Comparison of ENCODE assay signal across 1 cellular context in the genomic region with DNA sequence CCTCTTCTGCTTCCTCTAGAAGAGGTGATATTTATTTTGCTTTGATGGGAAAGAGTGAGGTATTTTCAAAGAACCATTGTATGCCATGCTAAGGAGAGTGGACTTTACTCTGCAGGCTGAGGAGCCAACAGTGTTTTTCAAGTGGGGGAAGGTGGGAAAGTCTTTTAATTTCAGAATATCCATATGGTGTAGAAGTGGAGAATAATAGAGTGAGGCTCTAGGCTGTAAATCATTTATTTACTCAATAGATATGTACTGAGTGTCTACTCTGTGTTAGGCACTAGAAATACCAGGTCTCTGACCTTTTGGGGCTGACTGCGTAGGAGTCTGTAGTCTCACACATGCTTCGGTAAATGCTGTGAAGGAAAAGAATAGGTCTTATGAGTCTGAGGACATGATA.
TF ChIP-seq lines count a peak whose summit lies in the region.

No MANE protein-coding gene starts in this region.

TF ChIP-seq in HepG2, 621 proteins besides CTCF, POLR2A, EP300 and RAD21 (continued from another document and continues in another):
- TF ChIP-seq, protein P1, sequence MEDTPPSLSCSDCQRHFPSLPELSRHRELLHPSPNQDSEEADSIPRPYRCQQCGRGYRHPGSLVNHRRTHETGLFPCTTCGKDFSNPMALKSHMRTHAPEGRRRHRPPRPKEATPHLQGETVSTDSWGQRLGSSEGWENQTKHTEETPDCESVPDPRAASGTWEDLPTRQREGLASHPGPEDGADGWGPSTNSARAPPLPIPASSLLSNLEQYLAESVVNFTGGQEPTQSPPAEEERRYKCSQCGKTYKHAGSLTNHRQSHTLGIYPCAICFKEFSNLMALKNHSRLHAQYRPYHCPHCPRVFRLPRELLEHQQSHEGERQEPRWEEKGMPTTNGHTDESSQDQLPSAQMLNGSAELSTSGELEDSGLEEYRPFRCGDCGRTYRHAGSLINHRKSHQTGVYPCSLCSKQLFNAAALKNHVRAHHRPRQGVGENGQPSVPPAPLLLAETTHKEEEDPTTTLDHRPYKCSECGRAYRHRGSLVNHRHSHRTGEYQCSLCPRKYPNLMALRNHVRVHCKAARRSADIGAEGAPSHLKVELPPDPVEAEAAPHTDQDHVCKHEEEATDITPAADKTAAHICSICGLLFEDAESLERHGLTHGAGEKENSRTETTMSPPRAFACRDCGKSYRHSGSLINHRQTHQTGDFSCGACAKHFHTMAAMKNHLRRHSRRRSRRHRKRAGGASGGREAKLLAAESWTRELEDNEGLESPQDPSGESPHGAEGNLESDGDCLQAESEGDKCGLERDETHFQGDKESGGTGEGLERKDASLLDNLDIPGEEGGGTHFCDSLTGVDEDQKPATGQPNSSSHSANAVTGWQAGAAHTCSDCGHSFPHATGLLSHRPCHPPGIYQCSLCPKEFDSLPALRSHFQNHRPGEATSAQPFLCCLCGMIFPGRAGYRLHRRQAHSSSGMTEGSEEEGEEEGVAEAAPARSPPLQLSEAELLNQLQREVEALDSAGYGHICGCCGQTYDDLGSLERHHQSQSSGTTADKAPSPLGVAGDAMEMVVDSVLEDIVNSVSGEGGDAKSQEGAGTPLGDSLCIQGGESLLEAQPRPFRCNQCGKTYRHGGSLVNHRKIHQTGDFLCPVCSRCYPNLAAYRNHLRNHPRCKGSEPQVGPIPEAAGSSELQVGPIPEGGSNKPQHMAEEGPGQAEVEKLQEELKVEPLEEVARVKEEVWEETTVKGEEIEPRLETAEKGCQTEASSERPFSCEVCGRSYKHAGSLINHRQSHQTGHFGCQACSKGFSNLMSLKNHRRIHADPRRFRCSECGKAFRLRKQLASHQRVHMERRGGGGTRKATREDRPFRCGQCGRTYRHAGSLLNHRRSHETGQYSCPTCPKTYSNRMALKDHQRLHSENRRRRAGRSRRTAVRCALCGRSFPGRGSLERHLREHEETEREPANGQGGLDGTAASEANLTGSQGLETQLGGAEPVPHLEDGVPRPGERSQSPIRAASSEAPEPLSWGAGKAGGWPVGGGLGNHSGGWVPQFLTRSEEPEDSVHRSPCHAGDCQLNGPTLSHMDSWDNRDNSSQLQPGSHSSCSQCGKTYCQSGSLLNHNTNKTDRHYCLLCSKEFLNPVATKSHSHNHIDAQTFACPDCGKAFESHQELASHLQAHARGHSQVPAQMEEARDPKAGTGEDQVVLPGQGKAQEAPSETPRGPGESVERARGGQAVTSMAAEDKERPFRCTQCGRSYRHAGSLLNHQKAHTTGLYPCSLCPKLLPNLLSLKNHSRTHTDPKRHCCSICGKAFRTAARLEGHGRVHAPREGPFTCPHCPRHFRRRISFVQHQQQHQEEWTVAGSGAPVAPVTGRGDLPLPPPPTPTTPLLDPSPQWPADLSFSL (CRISPR knock-in tag; IDR thresholded peaks at IDR 0.05): no peak
- TF ChIP-seq, protein P2, sequence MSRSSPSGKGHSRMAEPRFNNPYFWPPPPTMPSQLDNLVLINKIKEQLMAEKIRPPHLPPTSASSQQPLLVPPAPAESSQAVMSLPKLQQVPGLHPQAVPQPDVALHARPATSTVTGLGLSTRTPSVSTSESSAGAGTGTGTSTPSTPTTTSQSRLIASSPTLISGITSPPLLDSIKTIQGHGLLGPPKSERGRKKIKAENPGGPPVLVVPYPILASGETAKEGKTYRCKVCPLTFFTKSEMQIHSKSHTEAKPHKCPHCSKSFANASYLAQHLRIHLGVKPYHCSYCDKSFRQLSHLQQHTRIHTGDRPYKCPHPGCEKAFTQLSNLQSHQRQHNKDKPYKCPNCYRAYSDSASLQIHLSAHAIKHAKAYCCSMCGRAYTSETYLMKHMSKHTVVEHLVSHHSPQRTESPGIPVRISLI (CRISPR knock-in tag; IDR thresholded peaks at IDR 0.05; ENCODE audit: borderline replicate concordance): no peak
- TF ChIP-seq SMAD3 (CRISPR knock-in tag; IDR thresholded peaks at IDR 0.05): no peak
- no peak for TF ChIP-seq KAT7 (CRISPR knock-in tag; IDR thresholded peaks at IDR 0.05; ENCODE audit: borderline replicate concordance)
- TF ChIP-seq FOXA3 (CRISPR knock-in tag; IDR thresholded peaks at IDR 0.05): peak; percentile 71
- peak; percentile 90 for TF ChIP-seq HNF4A (CRISPR knock-in tag; IDR thresholded peaks at IDR 0.05)
- no peak for TF ChIP-seq ZSCAN29 (CRISPR knock-in tag; conservative IDR thresholded peaks at IDR 0.05)
- TF ChIP-seq, protein P3, sequence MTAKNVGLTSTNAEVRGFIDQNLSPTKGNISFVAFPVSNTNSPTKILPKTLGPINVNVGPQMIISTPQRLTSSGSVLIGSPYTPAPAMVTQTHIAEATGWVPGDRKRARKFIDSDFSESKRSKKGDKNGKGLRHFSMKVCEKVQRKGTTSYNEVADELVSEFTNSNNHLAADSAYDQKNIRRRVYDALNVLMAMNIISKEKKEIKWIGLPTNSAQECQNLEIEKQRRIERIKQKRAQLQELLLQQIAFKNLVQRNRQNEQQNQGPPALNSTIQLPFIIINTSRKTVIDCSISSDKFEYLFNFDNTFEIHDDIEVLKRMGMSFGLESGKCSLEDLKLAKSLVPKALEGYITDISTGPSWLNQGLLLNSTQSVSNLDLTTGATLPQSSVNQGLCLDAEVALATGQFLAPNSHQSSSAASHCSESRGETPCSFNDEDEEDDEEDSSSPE (CRISPR knock-in tag; IDR thresholded peaks at IDR 0.05): no peak
- no peak for TF ChIP-seq TCF7L2 (IDR thresholded peaks at IDR 0.05; ENCODE audit: low read depth, low read length)
- TF ChIP-seq FOXJ3 (CRISPR knock-in tag; IDR thresholded peaks at IDR 0.05; ENCODE audit: borderline replicate concordance): no peak; the same call in 1 of the 2 replicates
- no peak for TF ChIP-seq MTA1 (CRISPR knock-in tag; IDR thresholded peaks at IDR 0.05; ENCODE audit: borderline replicate concordance)
- peak; percentile 84 for TF ChIP-seq NFIC (IDR thresholded peaks at IDR 0.05; ENCODE audit: low read length)
- 0 out of 2 replicates have a peak, but pooled peaks have one; percentile 13 for TF ChIP-seq PITX1 (CRISPR knock-in tag; IDR thresholded peaks at IDR 0.05)
- TF ChIP-seq, protein P4, sequence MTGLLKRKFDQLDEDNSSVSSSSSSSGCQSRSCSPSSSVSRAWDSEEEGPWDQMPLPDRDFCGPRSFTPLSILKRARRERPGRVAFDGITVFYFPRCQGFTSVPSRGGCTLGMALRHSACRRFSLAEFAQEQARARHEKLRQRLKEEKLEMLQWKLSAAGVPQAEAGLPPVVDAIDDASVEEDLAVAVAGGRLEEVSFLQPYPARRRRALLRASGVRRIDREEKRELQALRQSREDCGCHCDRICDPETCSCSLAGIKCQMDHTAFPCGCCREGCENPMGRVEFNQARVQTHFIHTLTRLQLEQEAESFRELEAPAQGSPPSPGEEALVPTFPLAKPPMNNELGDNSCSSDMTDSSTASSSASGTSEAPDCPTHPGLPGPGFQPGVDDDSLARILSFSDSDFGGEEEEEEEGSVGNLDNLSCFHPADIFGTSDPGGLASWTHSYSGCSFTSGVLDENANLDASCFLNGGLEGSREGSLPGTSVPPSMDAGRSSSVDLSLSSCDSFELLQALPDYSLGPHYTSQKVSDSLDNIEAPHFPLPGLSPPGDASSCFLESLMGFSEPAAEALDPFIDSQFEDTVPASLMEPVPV (CRISPR knock-in tag; IDR thresholded peaks at IDR 0.05): no peak
- TF ChIP-seq ESRRA (CRISPR knock-in tag; IDR thresholded peaks at IDR 0.05; ENCODE audit: low read depth): no peak
- TF ChIP-seq ZNF878 (CRISPR knock-in tag; IDR thresholded peaks at IDR 0.05): peak; percentile 40; the same call in 1 of the 2 replicates
- TF ChIP-seq POLR2G (IDR thresholded peaks at IDR 0.05; ENCODE audit: low read depth, low read length): peak; percentile 65
- peak; percentile 13; the same call in 1 of the 2 replicates for TF ChIP-seq CEBPG (CRISPR knock-in tag; IDR thresholded peaks at IDR 0.05)
- TF ChIP-seq ASH2L (IDR thresholded peaks at IDR 0.05; ENCODE audit: insufficient read length, low read depth, low read length): peak; percentile 91
- TF ChIP-seq, protein P5, sequence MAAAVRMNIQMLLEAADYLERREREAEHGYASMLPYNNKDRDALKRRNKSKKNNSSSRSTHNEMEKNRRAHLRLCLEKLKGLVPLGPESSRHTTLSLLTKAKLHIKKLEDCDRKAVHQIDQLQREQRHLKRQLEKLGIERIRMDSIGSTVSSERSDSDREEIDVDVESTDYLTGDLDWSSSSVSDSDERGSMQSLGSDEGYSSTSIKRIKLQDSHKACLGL (CRISPR knock-in tag; IDR thresholded peaks at IDR 0.05): no peak
- TF ChIP-seq KAT8 (CRISPR knock-in tag; IDR thresholded peaks at IDR 0.05): no peak; the same call in 1 of the 2 replicates
- TF ChIP-seq IRF2 (CRISPR knock-in tag; IDR thresholded peaks at IDR 0.05): 0 out of 2 replicates have a peak, but pooled peaks have one; percentile 46
- no peak for TF ChIP-seq SRSF1 (optimal IDR thresholded peaks at IDR 0.05; ENCODE audit: low read depth, low read length)
- TF ChIP-seq NR2F6 (IDR thresholded peaks at IDR 0.05): peak; percentile 84
- peak; percentile 72 for TF ChIP-seq NR2F6 (CRISPR knock-in tag; IDR thresholded peaks at IDR 0.05)
- TF ChIP-seq, protein P6, sequence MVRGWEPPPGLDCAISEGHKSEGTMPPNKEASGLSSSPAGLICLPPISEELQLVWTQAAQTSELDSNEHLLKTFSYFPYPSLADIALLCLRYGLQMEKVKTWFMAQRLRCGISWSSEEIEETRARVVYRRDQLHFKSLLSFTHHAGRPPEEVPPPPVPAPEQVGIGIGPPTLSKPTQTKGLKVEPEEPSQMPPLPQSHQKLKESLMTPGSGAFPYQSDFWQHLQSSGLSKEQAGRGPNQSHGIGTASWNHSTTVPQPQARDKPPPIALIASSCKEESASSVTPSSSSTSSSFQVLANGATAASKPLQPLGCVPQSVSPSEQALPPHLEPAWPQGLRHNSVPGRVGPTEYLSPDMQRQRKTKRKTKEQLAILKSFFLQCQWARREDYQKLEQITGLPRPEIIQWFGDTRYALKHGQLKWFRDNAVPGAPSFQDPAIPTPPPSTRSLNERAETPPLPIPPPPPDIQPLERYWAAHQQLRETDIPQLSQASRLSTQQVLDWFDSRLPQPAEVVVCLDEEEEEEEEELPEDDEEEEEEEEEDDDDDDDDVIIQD (CRISPR knock-in tag; IDR thresholded peaks at IDR 0.05; ENCODE audit: low read depth): peak; percentile 33
- no peak for TF ChIP-seq ZFP36L1 (CRISPR knock-in tag; IDR thresholded peaks at IDR 0.05)
- peak; percentile 90 for TF ChIP-seq TBX3 (IDR thresholded peaks at IDR 0.05; ENCODE audit: borderline replicate concordance)
- TF ChIP-seq NFIB (CRISPR knock-in tag; IDR thresholded peaks at IDR 0.05; ENCODE audit: borderline replicate concordance): no peak
- peak; percentile 59; the same call in 1 of the 2 replicates for TF ChIP-seq ARID2 (CRISPR knock-in tag; IDR thresholded peaks at IDR 0.05; ENCODE audit: borderline replicate concordance)
- TF ChIP-seq PHF20 (CRISPR knock-in tag; IDR thresholded peaks at IDR 0.05): no peak
- TF ChIP-seq, protein P7, sequence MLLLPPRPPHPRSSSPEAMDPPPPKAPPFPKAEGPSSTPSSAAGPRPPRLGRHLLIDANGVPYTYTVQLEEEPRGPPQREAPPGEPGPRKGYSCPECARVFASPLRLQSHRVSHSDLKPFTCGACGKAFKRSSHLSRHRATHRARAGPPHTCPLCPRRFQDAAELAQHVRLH (CRISPR knock-in tag; IDR thresholded peaks at IDR 0.05; ENCODE audit: borderline replicate concordance, low read depth): 0 out of 2 replicates have a peak, but pooled peaks have one; percentile 45
- TF ChIP-seq, protein P8, sequence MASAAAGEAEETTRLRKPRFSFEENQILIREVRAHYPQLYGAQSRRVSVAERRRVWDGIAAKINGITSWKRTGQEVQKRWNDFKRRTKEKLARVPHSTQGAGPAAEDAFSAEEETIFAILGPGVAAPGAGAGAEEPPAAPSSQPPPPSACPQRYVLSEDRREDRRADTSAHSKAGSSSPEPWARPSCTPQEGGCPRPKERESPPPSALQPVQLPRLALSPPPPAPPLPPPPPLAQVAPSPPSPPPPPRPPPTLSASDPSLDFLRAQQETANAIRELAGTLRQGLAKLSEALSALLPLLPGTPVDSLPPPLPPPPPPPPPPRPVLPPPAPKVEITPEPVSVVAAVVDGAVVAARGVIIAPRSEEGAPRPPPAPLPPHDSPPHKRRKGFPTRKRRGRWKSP (CRISPR knock-in tag; IDR thresholded peaks at IDR 0.05): no peak
- no peak for TF ChIP-seq HNRNPL (IDR thresholded peaks at IDR 0.05; ENCODE audit: low read depth, low read length)
- TF ChIP-seq GABPA (IDR thresholded peaks at IDR 0.05; ENCODE audit: low read depth, low read length): no peak
- peak; percentile 39 for TF ChIP-seq GABPA (CRISPR knock-in tag; IDR thresholded peaks at IDR 0.05; ENCODE audit: low read depth)
- peak; percentile 45; the same call in 1 of the 2 replicates for TF ChIP-seq MED1 (CRISPR knock-in tag; IDR thresholded peaks at IDR 0.05)
- TF ChIP-seq, protein P9, sequence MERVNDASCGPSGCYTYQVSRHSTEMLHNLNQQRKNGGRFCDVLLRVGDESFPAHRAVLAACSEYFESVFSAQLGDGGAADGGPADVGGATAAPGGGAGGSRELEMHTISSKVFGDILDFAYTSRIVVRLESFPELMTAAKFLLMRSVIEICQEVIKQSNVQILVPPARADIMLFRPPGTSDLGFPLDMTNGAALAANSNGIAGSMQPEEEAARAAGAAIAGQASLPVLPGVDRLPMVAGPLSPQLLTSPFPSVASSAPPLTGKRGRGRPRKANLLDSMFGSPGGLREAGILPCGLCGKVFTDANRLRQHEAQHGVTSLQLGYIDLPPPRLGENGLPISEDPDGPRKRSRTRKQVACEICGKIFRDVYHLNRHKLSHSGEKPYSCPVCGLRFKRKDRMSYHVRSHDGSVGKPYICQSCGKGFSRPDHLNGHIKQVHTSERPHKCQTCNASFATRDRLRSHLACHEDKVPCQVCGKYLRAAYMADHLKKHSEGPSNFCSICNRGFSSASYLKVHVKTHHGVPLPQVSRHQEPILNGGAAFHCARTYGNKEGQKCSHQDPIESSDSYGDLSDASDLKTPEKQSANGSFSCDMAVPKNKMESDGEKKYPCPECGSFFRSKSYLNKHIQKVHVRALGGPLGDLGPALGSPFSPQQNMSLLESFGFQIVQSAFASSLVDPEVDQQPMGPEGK (CRISPR knock-in tag; IDR thresholded peaks at IDR 0.05): 0 out of 2 replicates have a peak, but pooled peaks have one; percentile 28
- no peak for TF ChIP-seq ZNF510 (CRISPR knock-in tag; IDR thresholded peaks at IDR 0.05; ENCODE audit: low read depth)
- TF ChIP-seq MAFF (IDR thresholded peaks at IDR 0.05; ENCODE audit: low read depth, low read length): no peak
- TF ChIP-seq, protein P10, sequence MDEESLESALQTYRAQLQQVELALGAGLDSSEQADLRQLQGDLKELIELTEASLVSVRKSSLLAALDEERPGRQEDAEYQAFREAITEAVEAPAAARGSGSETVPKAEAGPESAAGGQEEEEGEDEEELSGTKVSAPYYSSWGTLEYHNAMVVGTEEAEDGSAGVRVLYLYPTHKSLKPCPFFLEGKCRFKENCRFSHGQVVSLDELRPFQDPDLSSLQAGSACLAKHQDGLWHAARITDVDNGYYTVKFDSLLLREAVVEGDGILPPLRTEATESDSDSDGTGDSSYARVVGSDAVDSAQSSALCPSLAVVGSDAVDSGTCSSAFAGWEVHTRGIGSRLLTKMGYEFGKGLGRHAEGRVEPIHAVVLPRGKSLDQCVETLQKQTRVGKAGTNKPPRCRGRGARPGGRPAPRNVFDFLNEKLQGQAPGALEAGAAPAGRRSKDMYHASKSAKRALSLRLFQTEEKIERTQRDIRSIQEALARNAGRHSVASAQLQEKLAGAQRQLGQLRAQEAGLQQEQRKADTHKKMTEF (CRISPR knock-in tag; IDR thresholded peaks at IDR 0.05): peak; percentile 48
- no peak for TF ChIP-seq FOXP1 (IDR thresholded peaks at IDR 0.05)
- peak; percentile 48; the same call in 1 of the 2 replicates for TF ChIP-seq FOXP1 (CRISPR knock-in tag; IDR thresholded peaks at IDR 0.05)
